ENCODE assay signal across 15 cellular contexts in the genomic region with DNA sequence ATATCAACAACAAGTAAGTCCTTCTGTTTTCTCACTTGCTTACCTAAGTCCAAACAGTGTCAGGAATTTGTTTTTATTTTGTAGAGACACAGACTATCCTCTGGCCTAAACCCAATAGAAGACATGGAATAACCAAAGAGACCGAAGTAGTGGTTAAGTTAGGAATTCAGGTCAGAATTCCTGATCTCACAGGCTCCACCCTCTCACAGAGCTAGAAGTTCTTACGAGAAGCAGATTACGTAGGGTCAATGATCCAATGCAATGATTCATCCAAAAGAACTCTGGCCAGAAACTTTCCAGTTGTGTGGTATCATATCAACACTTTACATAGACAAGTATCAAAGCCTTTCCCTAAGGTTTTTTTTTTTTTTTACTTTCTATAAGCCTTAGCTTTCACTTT.
DNase-seq lines count a peak whose midpoint lies in the region; ATAC-seq and TF ChIP-seq lines count a peak whose summit lies in the region.
"Had no signal": no experiment of that assay in that cellular context is flagged by ENCODE, and none has a peak within 500 bp of the region (broad histone marks: within the 10 kb centered on the region; RNA-seq: fewer than 3 reads in every experiment).

No MANE protein-coding gene starts in this region.

- no peaks in the 10 kb centered on the region for H3K36me3 ChIP-seq in left lung
- H3K36me3 ChIP-seq: heart left ventricle, neural progenitor cell had no signal

- H3K9me3 ChIP-seq in left lung = no peaks in the 10 kb centered on the region
- H3K9me3 ChIP-seq: body of pancreas, heart left ventricle, testis had no signal

- H3K4me3 ChIP-seq in AG10803 (ENCODE audit: low read length) (no peak overlapping the region), epithelial cell of esophagus (ENCODE audit: low read length) (no peak overlapping the region), left lung (no peak overlapping the region)
- H3K4me3 ChIP-seq: body of pancreas, heart left ventricle, neural progenitor cell, testis had no signal

- DNase-seq in AG10803 (ENCODE audit: low read depth) = peak; percentile 10
- DNase-seq in M059J (ENCODE audit: low read depth) = peak; percentile 25
- peak; percentile 64 for DNase-seq in epithelial cell of esophagus (ENCODE audit: low read depth)
- no peak for DNase-seq in left lung
- DNase-seq in medulla oblongata (ENCODE audit: extremely low spot score) = no peak
- DNase-seq in NCI-H146 treated with DMSO at 0.1 percent for 48 hours (lab: John Stamatoyannopoulos, UW; ENCODE audit: unreplicated experiment) = no peak
- no peak for DNase-seq in NCI-H1436 treated with DMSO at 0.1 percent for 48 hours (lab: John Stamatoyannopoulos, UW)
- DNase-seq: body of pancreas; heart left ventricle; MM.1S; NCI-H2107; stimulated activated CD4-positive, alpha-beta T cell treated with anti-CD3 and anti-CD28 coated beads, Interleukin-15, amount 100 ng/mL, for 24 hours; testis had no signal

- TF ChIP-seq CTCF in AG10803 (conservative IDR thresholded peaks at IDR 0.05; ENCODE audit: low read length) = no peak
- TF ChIP-seq CTCF in epithelial cell of esophagus (IDR thresholded peaks at IDR 0.05; ENCODE audit: insufficient read depth, low read depth, low read length, missing control alignments) = no peak
- no peak for TF ChIP-seq CTCF in left lung (IDR thresholded peaks at IDR 0.05)

- no peak overlapping the region for H3K27ac ChIP-seq in left lung
- H3K27ac ChIP-seq: body of pancreas, heart left ventricle, neural progenitor cell, testis had no signal

- no peaks in the 10 kb centered on the region for H3K4me1 ChIP-seq in left lung
- H3K4me1 ChIP-seq: body of pancreas, heart left ventricle, testis had no signal

- ATAC-seq in left lung (peak; percentile 42), GM19455 (IDR thresholded peaks at IDR 0.05; ENCODE audit: unreplicated experiment) (no peak)
- ATAC-seq: body of pancreas had no signal

- H3K27me3 ChIP-seq in left lung = no peaks in the 10 kb centered on the region
- H3K27me3 ChIP-seq: body of pancreas, heart left ventricle, neural progenitor cell, testis had no signal

- intact Hi-C loops in left lung (cut with DNase I) = no loop called here

Comparison
In these comparisons a context has a peak if more than half of its experiments do, and no peak if none do; other contexts are left out.
1. DNase-seq: peak in AG10803 (single experiment), M059J (single experiment) and epithelial cell of esophagus (single experiment); none in left lung (0 of 2), medulla oblongata (single experiment), NCI-H146 treated with DMSO at 0.1 percent for 48 hours (single experiment) and NCI-H1436 treated with DMSO at 0.1 percent for 48 hours (single experiment).